8 cellular contexts compared by ENCODE assay signal in the genomic region with DNA sequence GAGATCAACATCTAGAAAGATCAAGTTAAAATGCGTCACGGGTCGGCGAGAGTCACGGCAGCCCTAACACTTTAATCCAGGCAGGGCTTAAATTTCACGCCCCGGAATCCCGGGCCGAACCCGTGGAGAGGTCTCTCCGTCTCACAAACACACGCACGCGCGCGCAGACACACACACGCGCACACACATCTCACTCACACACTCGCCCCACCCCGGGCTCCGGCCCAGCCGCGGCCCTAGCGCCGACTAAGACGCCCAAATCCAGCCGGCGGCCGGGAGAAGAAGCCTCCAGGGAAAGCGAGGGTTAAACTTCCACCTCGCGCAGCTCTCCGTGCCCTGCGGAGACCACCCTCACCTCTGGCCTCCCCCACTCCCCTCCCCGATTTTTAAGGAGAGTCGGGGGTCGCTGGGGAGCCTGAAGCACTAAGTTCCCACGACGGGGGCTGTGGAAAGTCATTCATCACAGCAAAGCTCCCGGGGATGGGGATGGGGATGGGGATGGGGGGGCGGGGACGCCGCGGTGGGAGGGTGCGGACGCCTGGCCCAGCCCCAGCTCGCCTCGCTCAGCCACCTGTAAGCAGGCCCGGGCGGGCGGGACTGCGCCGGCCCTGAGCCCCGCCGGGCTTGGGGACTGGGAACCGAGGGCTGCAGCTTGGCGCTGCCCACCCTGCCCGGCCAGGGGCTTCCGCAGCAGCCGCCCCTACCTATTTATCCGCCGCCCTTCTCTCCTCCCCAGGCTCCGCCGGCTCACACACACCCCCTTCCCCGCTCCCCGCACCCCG. TPM values are rescaled to one million over a fixed set of nuclear protein-coding genes. Genes with fewer than 3 reads are reported as not detected.
A peak's percentile ranks its signal among the peaks of the same experiment; 100 is the strongest.
DNase-seq lines count a peak whose midpoint lies in the region; ATAC-seq and TF ChIP-seq lines count a peak whose summit lies in the region.

No MANE protein-coding gene starts in this region.

- no peak for TF ChIP-seq CTCF in progenitor cell of endocrine pancreas (IDR thresholded peaks at IDR 0.05; ENCODE audit: unreplicated experiment)

- CTCF ChIA-PET in HEK293T (lab: Yijun Ruan, JAX): no interaction called here

- H3K27me3 ChIP-seq in CD4-positive, CD25-positive, alpha-beta regulatory T cell (ENCODE audit: control insufficient read depth, insufficient read depth, low read length): no peaks in the 10 kb centered on the region

- no peak overlapping the region for H3K27ac ChIP-seq in CD4-positive, CD25-positive, alpha-beta regulatory T cell (ENCODE audit: insufficient read depth, low read length, poor library complexity, severe bottlenecking)

- POLR2A ChIA-PET in HEK293T (lab: Yijun Ruan, JAX): no interaction called here

- no peaks in the 10 kb centered on the region for H3K9me3 Mint-ChIP-seq in CD4-positive, CD25-positive, alpha-beta regulatory T cell
- no peaks in the 10 kb centered on the region for H3K9me3 Mint-ChIP-seq in progenitor cell of endocrine pancreas (ENCODE audit: low read depth)

- no peak for ATAC-seq in CD4-positive, CD25-positive, alpha-beta regulatory T cell (ENCODE audit: low read depth in 2 of 2)

- H3K9me3 ChIP-seq in CD4-positive, CD25-positive, alpha-beta regulatory T cell (ENCODE audit: control insufficient read depth in 2 of 2, low read length in 2 of 2): no peaks in the 10 kb centered on the region

- H3K4me1 Mint-ChIP-seq in CD4-positive, CD25-positive, alpha-beta regulatory T cell: peaks cover 0 to 20% (median 0%) of the 10 kb centered on the region in 4 donors
- peaks cover 17% of the 10 kb centered on the region for H3K4me1 Mint-ChIP-seq in progenitor cell of endocrine pancreas (ENCODE audit: low read depth)

- DNase-seq in CD4-positive, CD25-positive, alpha-beta regulatory T cell: peak in 1 of 3 donors; percentile 29
- no peak for DNase-seq in Jurkat, Clone E6-1 (ENCODE audit: low read depth, low spot score)
- DNase-seq in anterior cingulate cortex (lab: John Stamatoyannopoulos, UW) (peak in 51 of 58 donors; percentile 22 to 79 (median 52)), hepatic stellate cell (ENCODE audit: low spot score) (peak; percentile 68), progenitor cell of endocrine pancreas (ENCODE audit: low spot score, unreplicated experiment) (no peak), NCI-H2029 (lab: John Stamatoyannopoulos, UW) (no peak), HEK293T (ENCODE audit: extremely low spot score) (no peak), SHP77 treated with DMSO at 0.1 percent for 48 hours (lab: John Stamatoyannopoulos, UW) (no peak)

- H3K36me3 ChIP-seq in CD4-positive, CD25-positive, alpha-beta regulatory T cell (ENCODE audit: control insufficient read depth, insufficient read depth, low read length): no peaks in the 10 kb centered on the region

- H3K4me1 ChIP-seq in CD4-positive, CD25-positive, alpha-beta regulatory T cell (ENCODE audit: control insufficient read depth, insufficient read depth, low read length, poor library complexity, severe bottlenecking): peaks cover 54% of the 10 kb centered on the region

- H3K4me3 ChIP-seq in CD4-positive, CD25-positive, alpha-beta regulatory T cell (ENCODE audit: low read depth, low read length): no peak overlapping the region
- H3K4me3 ChIP-seq in Jurkat, Clone E6-1 (ENCODE audit: low read length): peak overlapping the region; percentile 55

- H3K4me3 Mint-ChIP-seq in CD4-positive, CD25-positive, alpha-beta regulatory T cell: peak overlapping the region; percentile 69 to 94 (median 78)
- peak overlapping the region; percentile 92 for H3K4me3 Mint-ChIP-seq in progenitor cell of endocrine pancreas (ENCODE audit: low read depth)

- H3K27me3 Mint-ChIP-seq in CD4-positive, CD25-positive, alpha-beta regulatory T cell: peaks cover 25% of the 10 kb centered on the region
- H3K27me3 Mint-ChIP-seq in progenitor cell of endocrine pancreas: peaks cover 5% of the 10 kb centered on the region

- H3K36me3 Mint-ChIP-seq in CD4-positive, CD25-positive, alpha-beta regulatory T cell: no peaks in the 10 kb centered on the region
- H3K36me3 Mint-ChIP-seq in progenitor cell of endocrine pancreas (ENCODE audit: insufficient read depth): peaks cover 3% of the 10 kb centered on the region

- H3K27ac Mint-ChIP-seq in CD4-positive, CD25-positive, alpha-beta regulatory T cell: no peak overlapping the region
- H3K27ac Mint-ChIP-seq in progenitor cell of endocrine pancreas: peak overlapping the region; percentile 92

TF ChIP-seq in HEK293T, 16 proteins besides CTCF, POLR2A, EP300 and RAD21:
- TF ChIP-seq FOXK2 (IDR thresholded peaks at IDR 0.05) (no peak), ELF4 (IDR thresholded peaks at IDR 0.05) (no peak), BHLHE40 (IDR thresholded peaks at IDR 0.05; ENCODE audit: borderline replicate concordance) (no peak), SP1 (IDR thresholded peaks at IDR 0.05) (no peak), TARDBP (IDR thresholded peaks at IDR 0.05) (no peak), FOXM1 (IDR thresholded peaks at IDR 0.05; ENCODE audit: borderline replicate concordance) (no peak)
- TF ChIP-seq, protein P1, sequence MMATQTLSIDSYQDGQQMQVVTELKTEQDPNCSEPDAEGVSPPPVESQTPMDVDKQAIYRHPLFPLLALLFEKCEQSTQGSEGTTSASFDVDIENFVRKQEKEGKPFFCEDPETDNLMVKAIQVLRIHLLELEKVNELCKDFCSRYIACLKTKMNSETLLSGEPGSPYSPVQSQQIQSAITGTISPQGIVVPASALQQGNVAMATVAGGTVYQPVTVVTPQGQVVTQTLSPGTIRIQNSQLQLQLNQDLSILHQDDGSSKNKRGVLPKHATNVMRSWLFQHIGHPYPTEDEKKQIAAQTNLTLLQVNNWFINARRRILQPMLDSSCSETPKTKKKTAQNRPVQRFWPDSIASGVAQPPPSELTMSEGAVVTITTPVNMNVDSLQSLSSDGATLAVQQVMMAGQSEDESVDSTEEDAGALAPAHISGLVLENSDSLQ (IDR thresholded peaks at IDR 0.05): no peak

RNA-seq across cellular contexts. Expression of a gene that starts 1.6 kb away (rescaled TPM):
- 2.9 TPM for total RNA-seq in CD4-positive, CD25-positive, alpha-beta regulatory T cell
- not detected for polyA plus RNA-seq in CD4-positive, CD25-positive, alpha-beta regulatory T cell
- polyA plus RNA-seq in Jurkat, Clone E6-1 (2012; ENCODE audit: insufficient read depth, insufficient read length): 13.0 TPM
- 81.2 and 86.2 TPM in 2 replicates for total RNA-seq in progenitor cell of endocrine pancreas

Comparison
In these comparisons a context has a peak if more than half of its experiments do, and no peak if none do; other contexts are left out.
1. DNase-seq: peak in anterior cingulate cortex (51 of 58) and hepatic stellate cell (single experiment); none in Jurkat, Clone E6-1 (single experiment), progenitor cell of endocrine pancreas (single experiment), NCI-H2029 (single experiment), HEK293T (single experiment) and SHP77 treated with DMSO at 0.1 percent for 48 hours (single experiment).
2. RNA of a gene that starts 1.6 kb away (total RNA-seq): 81.2 to 86.2 TPM in progenitor cell of endocrine pancreas; 2.9 TPM in CD4-positive, CD25-positive, alpha-beta regulatory T cell (single experiment); every median in the first group is over 10 times any median in the second.